ENCODE assay signal across 31 cellular contexts in the genomic region with DNA sequence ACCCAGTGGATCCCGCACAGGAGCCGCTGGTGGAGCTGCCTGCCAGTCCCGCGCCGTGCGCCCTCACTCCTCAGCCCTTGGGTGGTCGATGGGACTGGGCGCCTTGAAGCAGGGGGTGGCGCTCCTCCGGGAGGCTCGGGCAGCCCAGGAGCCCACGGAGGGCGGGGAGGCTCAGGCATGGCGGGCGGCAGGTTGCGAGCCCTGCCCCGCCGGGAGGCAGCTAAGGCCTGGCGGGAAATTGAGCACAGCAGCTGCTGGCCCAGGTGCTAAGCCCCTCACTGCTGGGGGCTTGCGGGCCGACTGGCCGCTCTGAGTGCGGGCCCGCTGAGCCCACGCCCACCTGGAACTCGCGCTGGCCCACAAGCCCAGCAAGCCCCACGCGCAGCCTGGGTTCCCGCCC.
DNase-seq lines count a peak whose midpoint lies in the region; ATAC-seq, FAIRE-seq and TF ChIP-seq lines count a peak whose summit lies in the region.
"Had no signal": no experiment of that assay in that cellular context is flagged by ENCODE, and none has a peak within 500 bp of the region (broad histone marks: within the 10 kb centered on the region; RNA-seq: fewer than 3 reads in every experiment).

No MANE protein-coding gene starts in this region.

- FAIRE-seq in K562 (lab: Jason Lieb, UNC) = no peak
- FAIRE-seq: A204.1, D721Med had no signal

- no peaks in the 10 kb centered on the region; a peak in 2 of 5 replicates for H3K4me1 ChIP-seq in K562 (replicated peaks in 1 of 2; ENCODE audit: control insufficient read depth in 2 of 2, insufficient read depth in 2 of 2, low read length in 2 of 2)
- H3K4me1 ChIP-seq: BE2C, BLaER1, Caco-2 had no signal

- H2AFZ ChIP-seq in K562 (ENCODE audit: low read depth, low read length) = no peak overlapping the region

- no peaks in the 10 kb centered on the region for H3K9me1 ChIP-seq in K562 (ENCODE audit: control insufficient read depth, insufficient read depth, low read length)

- POLR2A ChIA-PET in K562 (lab: Yijun Ruan, JAX) = no interaction called here

- CTCF ChIA-PET in K562 (lab: Yijun Ruan, JAX; ENCODE audit: low intra/inter-chr PET ratio) = no interaction called here

- H3K79me2 ChIP-seq in K562 (ENCODE audit: control insufficient read depth, insufficient read depth, low read length) = no peaks in the 10 kb centered on the region

- no peak overlapping the region for H3K27ac ChIP-seq in K562 (ENCODE audit: extremely low read depth, low read depth, low read length)
- H3K27ac ChIP-seq: 22Rv1; A549; BLaER1; BLaER1 treated with 17β-estradiol and CSF1 and Interleukin-3, amounts not matched to agents 10 nM and 100 nM; C4-2B had no signal

- no TSS peak for BruUV-seq in K562 (replicated peaks; lab: Mats Ljungman, UMichigan)

- no peak overlapping the region for H3K9ac ChIP-seq in K562 (ENCODE audit: insufficient read depth in 1 of 2, low read depth in 2 of 2, low read length in 2 of 2)
- H3K9ac ChIP-seq: BLaER1; BLaER1 treated with 17β-estradiol and CSF1 and Interleukin-3, amounts not matched to agents 10 nM and 100 nM had no signal

- no peaks in the 10 kb centered on the region for H3K9me3 ChIP-seq in K562 (replicated peaks; ENCODE audit: control insufficient read depth, insufficient read depth, low read depth, low read length)
- H3K9me3 ChIP-seq: A549, BE2C, Caco-2 had no signal

- no peaks in the 10 kb centered on the region for H3K27me3 ChIP-seq in K562 (ENCODE audit: control insufficient read depth in 2 of 2, insufficient read depth in 2 of 2, low read length in 2 of 2)
- H3K27me3 ChIP-seq: BE2C had no signal

- H4K20me1 ChIP-seq in K562 (replicated peaks; ENCODE audit: control insufficient read depth, insufficient read depth, low read length) = no peaks in the 10 kb centered on the region
- H4K20me1 ChIP-seq: BLaER1; BLaER1 treated with 17β-estradiol and CSF1 and Interleukin-3, amounts not matched to agents 10 nM and 100 nM had no signal

- no CpG with 5 or more reads among the region's 30 CpGs for WGBS in K562 (ENCODE audit: insufficient coverage, low coverage, missing lambda C conversion rate)

- H3K4me2 ChIP-seq in K562 (ENCODE audit: insufficient read depth, low read length) = no peak overlapping the region
- H3K4me2 ChIP-seq: A549; BLaER1; BLaER1 treated with 17β-estradiol and CSF1 and Interleukin-3, amounts not matched to agents 10 nM and 100 nM had no signal

- no peak for TF ChIP-seq CTCF in K562 (IDR thresholded peaks at IDR 0.05 in 2 of 3, conservative IDR thresholded peaks at IDR 0.05 in 1 of 3; ENCODE audit: insufficient read depth in 2 of 3, low read depth in 1 of 3, low read length in 3 of 3)

- DNase-seq in activated gamma-delta T cell (lab: John Stamatoyannopoulos, UW) = peak; percentile 5
- DNase-seq in activated gamma-delta T cell treated with Interleukin-2 at 50 U/mL for 16 hours = no peak
- no peak for DNase-seq in K562 (ENCODE audit: extremely low read depth in 1 of 4, low spot score in 3 of 4)
- DNase-seq: 8988T; ACHN; AML-193; BE2C; C1 segment of cervical spinal cord; Caco-2; Calu3; CD4-positive, alpha-beta memory T cell; CD4-positive, alpha-beta T cell; CD4-positive, CD25-positive, alpha-beta regulatory T cell; CD8-positive, alpha-beta memory T cell; CD8-positive, alpha-beta T cell; COR-L47; DMS 273 treated with DMSO at 0.1 percent for 48 hours; DMS153; DMS53; DMS79; DMS79 treated with DMSO at 0.1 percent for 48 hours; DND-41; EL had no signal

- H3K4me3 ChIP-seq in K562 = no peak overlapping the region
- H3K4me3 ChIP-seq: A549; BLaER1; BLaER1 treated with 17β-estradiol and CSF1 and Interleukin-3, amounts not matched to agents 10 nM and 100 nM had no signal

- ATAC-seq in K562 = no peak
- no peak for ATAC-seq in GM18511 (IDR thresholded peaks at IDR 0.05; ENCODE audit: unreplicated experiment)
- ATAC-seq: A549; CD8-positive, alpha-beta T cell had no signal

- TF ChIP-seq POLR2A in K562 (conservative IDR thresholded peaks at IDR 0.05) = no peak

- no peak for TF ChIP-seq RAD21 in K562 (CRISPR knock-in tag; conservative IDR thresholded peaks at IDR 0.05 in 1 of 2, IDR thresholded peaks at IDR 0.05 in 1 of 2)

- no peaks in the 10 kb centered on the region for H3K36me3 ChIP-seq in K562 (ENCODE audit: control insufficient read depth, insufficient read depth, low read length)
- H3K36me3 ChIP-seq: BE2C; BLaER1; BLaER1 treated with 17β-estradiol and CSF1 and Interleukin-3, amounts not matched to agents 10 nM and 100 nM had no signal

- TF ChIP-seq EP300 in K562 (IDR thresholded peaks at IDR 0.05; ENCODE audit: low read length) = no peak

- intact Hi-C loops in K562 (cut with micrococcal nuclease) = no loop called here

- in situ Hi-C loops in K562 (cut with MboI) = no loop called here

TF ChIP-seq in K562, 482 proteins besides CTCF, POLR2A, EP300 and RAD21:
- TF ChIP-seq ZBTB33 (CRISPR knock-in tag; IDR thresholded peaks at IDR 0.05) (peak; percentile 66), NUFIP1 (IDR thresholded peaks at IDR 0.05; ENCODE audit: partially characterized antibody) (no peak)
